In the genomic region with DNA sequence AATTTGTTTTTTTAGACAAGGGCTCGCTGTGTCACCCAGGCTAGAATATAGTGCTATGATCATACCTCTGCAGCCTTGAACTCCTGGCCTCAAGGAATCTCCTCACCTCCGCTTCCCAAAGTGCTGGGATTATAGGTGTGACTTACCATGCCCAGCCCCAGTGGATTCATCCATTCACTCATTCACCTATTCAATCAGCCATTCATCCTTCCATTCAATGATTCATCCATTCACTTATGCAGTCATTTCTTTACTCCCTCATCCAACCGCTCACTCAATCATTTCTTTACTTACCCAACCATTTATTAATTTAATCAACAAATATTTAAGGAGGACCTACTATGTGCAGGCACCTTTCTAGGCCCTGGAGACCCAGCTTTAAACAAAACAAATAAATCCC, we compare ENCODE assay signal across 1 cellular context.
A peak's percentile ranks its signal among the peaks of the same experiment; 100 is the strongest.
TF ChIP-seq lines count a peak whose summit lies in the region.

No MANE protein-coding gene starts in this region.

TF ChIP-seq in K562, 482 proteins besides CTCF, POLR2A, EP300 and RAD21:
- TF ChIP-seq ZKSCAN1 (IDR thresholded peaks at IDR 0.05; ENCODE audit: low read depth, low read length) (peak; percentile 29; the same call in 1 of the 2 replicates), ZNF778 (CRISPR knock-in tag; IDR thresholded peaks at IDR 0.05) (no peak)
